Comparison of ENCODE assay signal across 8 cellular contexts in the genomic region with DNA sequence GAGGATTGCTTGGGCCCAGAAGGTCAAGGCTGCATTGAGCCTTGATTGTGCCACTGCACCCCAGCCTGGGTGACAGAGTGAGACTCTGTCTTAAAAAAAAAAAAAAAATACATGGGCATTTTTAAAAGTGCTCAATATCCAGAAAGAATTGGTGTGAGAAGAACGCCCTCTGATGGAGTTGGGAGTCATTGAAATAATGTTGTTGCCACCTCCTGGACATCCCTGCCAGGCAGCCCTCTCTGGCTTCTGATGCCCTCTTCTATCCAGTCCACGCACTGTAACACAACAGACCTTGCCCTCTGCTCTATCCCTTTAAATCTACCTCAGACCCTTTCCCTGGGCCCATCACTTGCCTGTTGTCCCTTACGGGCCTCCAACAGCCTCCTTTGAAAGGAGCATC. TPM values are rescaled to one million over a fixed set of nuclear protein-coding genes. Genes with fewer than 3 reads are reported as not detected.
DNase-seq lines count a peak whose midpoint lies in the region; ATAC-seq and TF ChIP-seq lines count a peak whose summit lies in the region.

No MANE protein-coding gene starts in this region.

- H3K4me2 ChIP-seq in DOHH2 (ENCODE audit: low read length): no peak overlapping the region

- H3K9me2 ChIP-seq in DOHH2 (replicated peaks; ENCODE audit: control insufficient read depth, low read length): no peaks in the 10 kb centered on the region

- H3K27me3 Mint-ChIP-seq in activated CD4-positive, alpha-beta memory T cell treated with anti-CD3 and anti-CD28 coated beads, Interleukin-2, amount 10 ng/mL, durations not matched to agents 7 days and 5 days: peaks cover 49% of the 10 kb centered on the region

- H3K4me1 ChIP-seq in DOHH2 (ENCODE audit: control insufficient read depth, low read length) (no peaks in the 10 kb centered on the region), lower lobe of right lung (peaks cover 10% of the 10 kb centered on the region)

- DNase-seq in HuH-7 (ENCODE audit: low spot score) (peak; percentile 30), mucosa of gallbladder (ENCODE audit: low spot score) (peak; percentile 38), occipital lobe (lab: John Stamatoyannopoulos, UW) (no peak), OCI-M2 (lab: John Stamatoyannopoulos, UW; ENCODE audit: unreplicated experiment) (no peak), lower lobe of right lung (no peak), NCI-H1694 (lab: John Stamatoyannopoulos, UW) (no peak)
- DNase-seq in activated CD4-positive, alpha-beta memory T cell treated with anti-CD3 and anti-CD28 coated beads, Interleukin-2, amount 10 ng/mL, durations not matched to agents 7 days and 5 days: peak; percentile 23

- ATAC-seq in lower lobe of right lung: no peak

- H3K27ac ChIP-seq in DOHH2 (ENCODE audit: low read depth, low read length) (no peak overlapping the region), lower lobe of right lung (no peak overlapping the region)

- H3K4me3 Mint-ChIP-seq in activated CD4-positive, alpha-beta memory T cell treated with anti-CD3 and anti-CD28 coated beads, Interleukin-2, amount 10 ng/mL, durations not matched to agents 7 days and 5 days: no peak overlapping the region

- intact Hi-C loops in lower lobe of right lung (cut with DNase I): no loop called here

- no peaks in the 10 kb centered on the region for H3K79me2 ChIP-seq in DOHH2 (ENCODE audit: control insufficient read depth, low read length)

- peaks cover 21% of the 10 kb centered on the region for H3K4me1 Mint-ChIP-seq in activated CD4-positive, alpha-beta memory T cell treated with anti-CD3 and anti-CD28 coated beads, Interleukin-2, amount 10 ng/mL, durations not matched to agents 7 days and 5 days

- POLR2A ChIA-PET in activated CD4-positive, alpha-beta memory T cell treated with anti-CD3 and anti-CD28 coated beads, Interleukin-2, amount 10 ng/mL, durations not matched to agents 7 days and 5 days (lab: Charles Lee): no interaction called here

- TF ChIP-seq CTCF in DOHH2 (IDR thresholded peaks at IDR 0.05; ENCODE audit: low read depth, low read length, poor library complexity, severe bottlenecking) (peak; percentile 60), lower lobe of right lung (IDR thresholded peaks at IDR 0.05) (no peak)

- H3K27ac Mint-ChIP-seq in activated CD4-positive, alpha-beta memory T cell treated with anti-CD3 and anti-CD28 coated beads, Interleukin-2, amount 10 ng/mL, durations not matched to agents 7 days and 5 days: no peak overlapping the region

- no peaks in the 10 kb centered on the region for H3F3A ChIP-seq in DOHH2 (ENCODE audit: control insufficient read depth, insufficient read depth)

- H3K36me3 Mint-ChIP-seq in activated CD4-positive, alpha-beta memory T cell treated with anti-CD3 and anti-CD28 coated beads, Interleukin-2, amount 10 ng/mL, durations not matched to agents 7 days and 5 days (ENCODE audit: low read depth): peaks cover 4% of the 10 kb centered on the region

- H3K9me3 ChIP-seq in DOHH2 (ENCODE audit: control insufficient read depth, insufficient read depth, low read length) (0 out of 2 replicates have a peak, but pooled peaks cover 8% of the 10 kb centered on the region), lower lobe of right lung (no peaks in the 10 kb centered on the region)

- H3K9me3 Mint-ChIP-seq in activated CD4-positive, alpha-beta memory T cell treated with anti-CD3 and anti-CD28 coated beads, Interleukin-2, amount 10 ng/mL, durations not matched to agents 7 days and 5 days: no peaks in the 10 kb centered on the region

- no peaks in the 10 kb centered on the region for H4K20me1 ChIP-seq in DOHH2 (ENCODE audit: control insufficient read depth, insufficient read depth, low read depth, low read length)

- H3K36me3 ChIP-seq in DOHH2 (ENCODE audit: control insufficient read depth, low read length) (no peaks in the 10 kb centered on the region), lower lobe of right lung (no peaks in the 10 kb centered on the region)

- CTCF ChIA-PET in activated CD4-positive, alpha-beta memory T cell treated with anti-CD3 and anti-CD28 coated beads, Interleukin-2, amount 10 ng/mL, durations not matched to agents 7 days and 5 days (lab: Charles Lee): interaction anchor here (1.0 to 2.4 kb wide), 3 partner anchors 10 to 279 kb away, joined by 3 to 11 read pairs (median 3); no protein-coding TSS in a partner anchor

- peaks cover 6% of the 10 kb centered on the region; the same call in 1 of the 2 replicates for H3K27me3 ChIP-seq in DOHH2 (ENCODE audit: control insufficient read depth, low read length)
- peaks cover 16% of the 10 kb centered on the region for H3K27me3 ChIP-seq in lower lobe of right lung (ENCODE audit: low read depth)

- no peak overlapping the region for H3K4me3 ChIP-seq in DOHH2 (ENCODE audit: low read length)
- no peak overlapping the region for H3K4me3 ChIP-seq in lower lobe of right lung

RNA-seq across cellular contexts. Expression of gene PTGDR, which starts 4.9 kb away (rescaled TPM):
- under 1 TPM; 0.25 to 0.38 TPM for total RNA-seq in activated CD4-positive, alpha-beta memory T cell treated with anti-CD3 and anti-CD28 coated beads, Interleukin-2, amount 10 ng/mL, durations not matched to agents 7 days and 5 days
- total RNA-seq in mucosa of gallbladder (2.8 TPM), occipital lobe (0.31 TPM), lower lobe of right lung (2.2 TPM)

RNA-seq across cellular contexts. Expression of gene PTGER2, which starts 41.7 kb away (rescaled TPM):
- 100 to 1,000 TPM; 108 to 112 TPM for total RNA-seq in activated CD4-positive, alpha-beta memory T cell treated with anti-CD3 and anti-CD28 coated beads, Interleukin-2, amount 10 ng/mL, durations not matched to agents 7 days and 5 days
- 3.9 TPM for total RNA-seq in mucosa of gallbladder
- total RNA-seq in occipital lobe: not detected
- 6.2 TPM for total RNA-seq in lower lobe of right lung

Comparison
In these comparisons a context has a peak if more than half of its experiments do, and no peak if none do; other contexts are left out.
1. DNase-seq: peak in HuH-7 (single experiment), activated CD4-positive, alpha-beta memory T cell treated with anti-CD3 and anti-CD28 coated beads, Interleukin-2, amount 10 ng/mL, durations not matched to agents 7 days and 5 days (single experiment) and mucosa of gallbladder (single experiment); none in occipital lobe (single experiment), OCI-M2 (single experiment), lower lobe of right lung (single experiment) and NCI-H1694 (single experiment).
2. RNA of gene PTGER2, which starts 41.7 kb away (total RNA-seq): 108 to 112 TPM in activated CD4-positive, alpha-beta memory T cell treated with anti-CD3 and anti-CD28 coated beads, Interleukin-2, amount 10 ng/mL, durations not matched to agents 7 days and 5 days; 6.2 TPM in lower lobe of right lung (single experiment), 3.9 TPM in mucosa of gallbladder (single experiment) and not detected in occipital lobe (single experiment); every median in the first group is over 10 times any median in the second.